ENCODE assay signal across 8 cellular contexts in the genomic region with DNA sequence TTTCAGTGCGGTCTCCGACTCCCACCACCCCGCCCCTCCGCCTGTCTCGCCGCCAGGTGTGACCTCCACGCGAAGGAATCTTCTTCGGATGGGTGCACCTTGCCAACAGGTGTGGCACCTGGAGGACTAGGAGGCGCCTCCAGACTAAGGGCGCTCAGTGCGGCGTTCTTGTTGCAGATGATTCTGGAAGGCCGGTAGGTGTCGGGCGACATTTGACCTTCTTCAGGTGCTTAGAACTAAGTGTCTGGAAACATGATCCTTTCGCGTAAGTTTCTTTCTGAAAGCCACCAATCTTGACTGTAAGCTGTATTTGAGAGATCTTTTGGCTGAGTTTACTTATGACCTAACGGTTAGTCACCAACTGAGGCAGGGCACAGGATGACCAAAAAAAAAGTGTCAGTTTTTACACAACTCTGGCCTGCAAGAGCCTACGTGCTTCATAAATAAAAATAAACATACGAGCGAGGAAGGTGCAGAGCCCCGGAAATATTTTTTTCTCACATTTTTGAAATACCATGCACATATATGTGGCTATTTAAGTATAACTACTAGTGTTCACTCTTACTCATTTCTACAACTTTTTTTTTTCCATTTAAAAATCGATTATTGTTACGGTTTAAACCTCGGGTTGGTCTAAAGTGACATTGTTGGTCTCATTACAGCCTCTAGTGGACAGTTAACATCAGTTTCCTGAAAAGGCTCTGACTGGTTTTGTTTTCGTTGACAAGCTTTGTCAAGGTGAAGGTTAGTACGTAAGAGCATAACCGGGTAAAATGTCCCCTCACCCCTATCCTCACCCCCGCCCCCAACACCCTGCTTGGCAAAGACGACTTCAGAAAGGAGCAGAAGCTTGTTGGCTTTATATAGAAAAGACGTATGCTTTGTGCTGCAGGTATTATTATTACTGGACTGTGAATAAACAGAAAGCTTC. TPM values are rescaled to one million over a fixed set of nuclear protein-coding genes. Genes with fewer than 3 reads are reported as not detected.
DNase-seq lines count a peak whose midpoint lies in the region; ATAC-seq and TF ChIP-seq lines count a peak whose summit lies in the region.

No MANE protein-coding gene starts in this region.

- CTCF ChIA-PET in Panc1 (lab: Charles Lee), result interaction anchor here (0.6 to 1.9 kb wide), 7 partner anchors 8 to 323 kb away, joined by 3 to 11 read pairs (median 4); no protein-coding TSS in a partner anchor

- H3K27ac Mint-ChIP-seq in activated T-helper 2 cell treated with anti-CD3 and anti-CD28 coated beads, Interferon-gamma antibody, Interleukin-2, Interleukin-4, amounts not matched to agents 10 μg/mL and 5 μg/mL and 100 μg/mL, durations not matched to agents 14 hours and 24 hours and 36 hours, result peak overlapping the region; percentile 99

- H3K27ac ChIP-seq in Panc1 (ENCODE audit: low read length), result peak overlapping the region; percentile 94
- H3K27ac ChIP-seq in neural cell (ENCODE audit: low read length), result peak overlapping the region; percentile 87
- H3K27ac ChIP-seq in transverse colon, result peak overlapping the region; percentile 99 to 100 (median 100)

- BruUV-seq in Panc1 (replicated peaks; lab: Mats Ljungman, UMichigan), result no TSS peak

- DNase-seq in CD1c-positive myeloid dendritic cell (ENCODE audit: extremely low spot score), result peak; percentile 82
- no peak for DNase-seq in Panc1 (ENCODE audit: low read depth, low spot score)
- peak; percentile 29 for DNase-seq in activated T-helper 2 cell treated with anti-CD3 and anti-CD28 coated beads, Interferon-gamma antibody, Interleukin-2, Interleukin-4, amounts not matched to agents 10 μg/mL and 5 μg/mL and 100 μg/mL, durations not matched to agents 14 hours and 24 hours and 36 hours (ENCODE audit: low spot score)
- peak; percentile 84 for DNase-seq in fibroblast of pulmonary artery (ENCODE audit: low read depth)
- peak; percentile 71 for DNase-seq in transverse colon

- peaks cover 56% of the 10 kb centered on the region for H3K4me1 ChIP-seq in Panc1 (ENCODE audit: control insufficient read depth, insufficient read depth, low read length)
- H3K4me1 ChIP-seq in transverse colon, result peaks cover 0 to 52% (median 21%) of the 10 kb centered on the region in 4 donors

- H3K9me2 ChIP-seq in neural cell (ENCODE audit: insufficient read depth, low read length), result no peaks in the 10 kb centered on the region

- no peaks in the 10 kb centered on the region for H3K9me3 ChIP-seq in Panc1 (ENCODE audit: control insufficient read depth, insufficient read depth, low read depth, low read length)
- no peaks in the 10 kb centered on the region for H3K9me3 ChIP-seq in neural cell (ENCODE audit: low read length)
- no peaks in the 10 kb centered on the region for H3K9me3 ChIP-seq in transverse colon

- no peak for TF ChIP-seq POLR2A in transverse colon (IDR thresholded peaks at IDR 0.05)

- H3K4me3 ChIP-seq in Panc1 (ENCODE audit: low read depth in 2 of 2, low read length in 2 of 2), result peak overlapping the region; percentile 92 to 94
- peak overlapping the region; percentile 91 for H3K4me3 ChIP-seq in fibroblast of pulmonary artery (replicated peaks; ENCODE audit: low read depth, low read length)
- H3K4me3 ChIP-seq in neural cell (ENCODE audit: low read length), result peak overlapping the region; percentile 82
- peak overlapping the region; percentile 27 to 95 (median 89) for H3K4me3 ChIP-seq in transverse colon

- H3K36me3 Mint-ChIP-seq in activated T-helper 2 cell treated with anti-CD3 and anti-CD28 coated beads, Interferon-gamma antibody, Interleukin-2, Interleukin-4, amounts not matched to agents 10 μg/mL and 5 μg/mL and 100 μg/mL, durations not matched to agents 14 hours and 24 hours and 36 hours (ENCODE audit: low read depth), result peaks cover 17% of the 10 kb centered on the region

- H3K9me3 Mint-ChIP-seq in activated T-helper 2 cell treated with anti-CD3 and anti-CD28 coated beads, Interferon-gamma antibody, Interleukin-2, Interleukin-4, amounts not matched to agents 10 μg/mL and 5 μg/mL and 100 μg/mL, durations not matched to agents 14 hours and 24 hours and 36 hours, result no peaks in the 10 kb centered on the region

- H3K36me3 ChIP-seq in Panc1 (ENCODE audit: control insufficient read depth, insufficient read depth, low read length), result peaks cover 3% of the 10 kb centered on the region
- H3K36me3 ChIP-seq in neural cell (ENCODE audit: insufficient read depth, low read length), result no peaks in the 10 kb centered on the region
- H3K36me3 ChIP-seq in transverse colon, result no peaks in the 10 kb centered on the region

- TF ChIP-seq CTCF in Panc1 (IDR thresholded peaks at IDR 0.05), result peak; percentile 92
- peak; percentile 97 for TF ChIP-seq CTCF in fibroblast of pulmonary artery (IDR thresholded peaks at IDR 0.05; ENCODE audit: low read length, missing control alignments)
- TF ChIP-seq CTCF in neural cell (IDR thresholded peaks at IDR 0.05; ENCODE audit: poor library complexity, severe bottlenecking), result peak; percentile 67
- TF ChIP-seq CTCF in transverse colon (IDR thresholded peaks at IDR 0.05), result peak; percentile 71 to 87 (median 84)

- H3K4me2 ChIP-seq in neural cell (ENCODE audit: low read length), result peak overlapping the region; percentile 82

- peaks cover 4% of the 10 kb centered on the region for H3F3A ChIP-seq in neural cell (ENCODE audit: insufficient read depth, low read length, poor library complexity, severe bottlenecking)

- no peaks in the 10 kb centered on the region for H4K20me1 ChIP-seq in neural cell (ENCODE audit: insufficient read depth)

- TF ChIP-seq RAD21 in neural cell (conservative IDR thresholded peaks at IDR 0.05), result peak; percentile 65

- in situ Hi-C loops in Panc1 (cut with HindIII; ENCODE audit: low pct_unique_long_range_greater_than_20kb, low sequenced_read_pairs), result no loop called here
- in situ Hi-C loops in transverse colon (cut with MboI; ENCODE audit: low pct_ligation_motif_present in 1 of 4, low pct_unique_long_range_greater_than_20kb in 1 of 4, low sequenced_read_pairs in 3 of 4), result loop anchor here in 3 of 4 donors (10.0 to 25.0 kb wide), 4 partner anchors 202 to 428 kb away; no protein-coding TSS in a partner anchor

- H3K79me2 ChIP-seq in neural cell (replicated peaks; ENCODE audit: insufficient read depth, low read length), result no peaks in the 10 kb centered on the region

- no peaks in the 10 kb centered on the region for H3K27me3 ChIP-seq in Panc1 (ENCODE audit: control insufficient read depth, insufficient read depth, low read length)
- H3K27me3 ChIP-seq in neural cell (ENCODE audit: insufficient read depth, low read depth, low read length), result no peaks in the 10 kb centered on the region
- H3K27me3 ChIP-seq in transverse colon, result no peaks in the 10 kb centered on the region

- H3K4me1 Mint-ChIP-seq in activated T-helper 2 cell treated with anti-CD3 and anti-CD28 coated beads, Interferon-gamma antibody, Interleukin-2, Interleukin-4, amounts not matched to agents 10 μg/mL and 5 μg/mL and 100 μg/mL, durations not matched to agents 14 hours and 24 hours and 36 hours (ENCODE audit: low read depth), result peaks cover 59% of the 10 kb centered on the region

- TF ChIP-seq EP300 in neural cell (conservative IDR thresholded peaks at IDR 0.05; ENCODE audit: poor library complexity, severe bottlenecking) (no peak), transverse colon (IDR thresholded peaks at IDR 0.05; ENCODE audit: low read depth) (no peak)

- 1 to 2% methylated on average over 10 to 32 of the region's 32 CpGs for WGBS in transverse colon (ENCODE audit: low coverage in 1 of 2), 2 donors

- H3K27me3 Mint-ChIP-seq in activated T-helper 2 cell treated with anti-CD3 and anti-CD28 coated beads, Interferon-gamma antibody, Interleukin-2, Interleukin-4, amounts not matched to agents 10 μg/mL and 5 μg/mL and 100 μg/mL, durations not matched to agents 14 hours and 24 hours and 36 hours (ENCODE audit: low read depth), result no peaks in the 10 kb centered on the region

- H2AFZ ChIP-seq in neural cell (ENCODE audit: low read depth, low read length), result peak overlapping the region; percentile 61

- POLR2A ChIA-PET in Panc1 (lab: Charles Lee), result interaction anchor here (0.6 to 1.0 kb wide), 4 partner anchors 8 to 734 kb away, joined by 3 to 5 read pairs (median 3); no protein-coding TSS in a partner anchor

- intact Hi-C loops in Panc1 (cut with micrococcal nuclease; ENCODE audit: unreplicated experiment) (loop anchor here (5.0 to 10.0 kb wide), 5 partner anchors 36 to 428 kb away; no protein-coding TSS in a partner anchor), transverse colon (cut with DNase I; ENCODE audit: low total_unique reads) (loop anchor here (5.0 to 10.0 kb wide), 2 partner anchors 248 to 431 kb away; no protein-coding TSS in a partner anchor)
- intact Hi-C loops in activated T-helper 2 cell treated with anti-CD3 and anti-CD28 coated beads, Interferon-gamma antibody, Interleukin-2, Interleukin-4, amounts not matched to agents 10 μg/mL and 5 μg/mL and 100 μg/mL, durations not matched to agents 14 hours and 24 hours and 36 hours (cut with micrococcal nuclease), result loop anchor here (1.0 to 10.0 kb wide), 5 partner anchors 91 to 322 kb away; no protein-coding TSS in a partner anchor

- ATAC-seq in GM19043 (IDR thresholded peaks at IDR 0.05; ENCODE audit: low read depth, unreplicated experiment) (peak; percentile 29), HG03558 (IDR thresholded peaks at IDR 0.05; ENCODE audit: extremely low read depth, unreplicated experiment) (peak; percentile 30), Panc1 (no peak)

- H3K4me3 Mint-ChIP-seq in activated T-helper 2 cell treated with anti-CD3 and anti-CD28 coated beads, Interferon-gamma antibody, Interleukin-2, Interleukin-4, amounts not matched to agents 10 μg/mL and 5 μg/mL and 100 μg/mL, durations not matched to agents 14 hours and 24 hours and 36 hours (ENCODE audit: low read depth), result peak overlapping the region; percentile 99

- peak overlapping the region; percentile 97 for H3K9ac ChIP-seq in neural cell (ENCODE audit: low read length)

TF ChIP-seq in neural cell, 6 proteins besides CTCF, POLR2A, EP300 and RAD21 (continues in another document):
- TF ChIP-seq POLR2AphosphoS5 (IDR thresholded peaks at IDR 0.05) (no peak), MXI1 (conservative IDR thresholded peaks at IDR 0.05; ENCODE audit: poor library complexity, severe bottlenecking) (no peak)

RNA-seq across cellular contexts. Expression of gene ATXN1, which starts 1.6 kb away (rescaled TPM):
- total RNA-seq in Panc1 (2021; ENCODE audit: unreplicated experiment), result 67.1 TPM
- polyA plus RNA-seq in Panc1 (2012; ENCODE audit: insufficient read length), result 30.3 TPM
- total RNA-seq in activated T-helper 2 cell treated with anti-CD3 and anti-CD28 coated beads, Interferon-gamma antibody, Interleukin-2, Interleukin-4, amounts not matched to agents 10 μg/mL and 5 μg/mL and 100 μg/mL, durations not matched to agents 14 hours and 24 hours and 36 hours, result 66.5 and 69.1 TPM in 2 replicates
- polyA plus RNA-seq in neural cell, result 23.6 and 28.2 TPM in 2 replicates
- polyA minus RNA-seq in neural cell, result 103 and 128 TPM in 2 replicates
- total RNA-seq in transverse colon, result 100 to 1,000 TPM in 2 of 4 donors, 10 to 100 TPM in 2; 48.7 to 166 (median 105) TPM
